ENCODE assay signal across 7 cellular contexts in genomic region chr2:237904806-237905599, GRCh38. TPM values are rescaled to one million over a fixed set of nuclear protein-coding genes. Genes with fewer than 3 reads are reported as not detected.
A peak's percentile ranks its signal among the peaks of the same experiment; 100 is the strongest.
DNase-seq lines count a peak whose midpoint lies in the region; ATAC-seq lines count a peak whose summit lies in the region.

No MANE protein-coding gene starts in this region.

- peak overlapping the region; percentile 34 for H3K4me3 ChIP-seq in GM23248

- 11 to 12% methylated on average over 16 of the region's 16 CpGs for WGBS in GM23248 (ENCODE audit: low coverage in 1 of 2, low lambda C conversion rate in 2 of 2, missing lambda C conversion rate in 2 of 2), 2 experiments

- in situ Hi-C loops in GM23248 (cut with MboI), result no loop called here

- H2AFZ ChIP-seq in GM23248, result peak overlapping the region; percentile 75

- no peaks in the 10 kb centered on the region for H3K79me2 ChIP-seq in GM23248 (ENCODE audit: insufficient read depth)

- peaks cover 15% of the 10 kb centered on the region for H3K4me1 ChIP-seq in GM23248 (ENCODE audit: insufficient read depth)

- H3K9me3 ChIP-seq in GM23248 (ENCODE audit: low read depth), result no peaks in the 10 kb centered on the region

- H3K9me2 ChIP-seq in GM23248 (ENCODE audit: insufficient read depth), result no peaks in the 10 kb centered on the region

- intact Hi-C loops in Right ventricle myocardium superior (cut with DNase I), result no loop called here

- H3K36me3 ChIP-seq in GM23248 (ENCODE audit: low read depth), result no peaks in the 10 kb centered on the region

- peak overlapping the region; percentile 69 for H3K4me2 ChIP-seq in GM23248 (ENCODE audit: unreplicated experiment)

- peak overlapping the region; percentile 52 for H3K9ac ChIP-seq in GM23248

- peak overlapping the region; percentile 80 for H3K27ac ChIP-seq in GM23248

- ATAC-seq in Right ventricle myocardium superior (ENCODE audit: poor library complexity), result peak; percentile 89
- ATAC-seq in HG02884 (IDR thresholded peaks at IDR 0.05; ENCODE audit: unreplicated experiment), result no peak

- peaks cover 16% of the 10 kb centered on the region for H3F3A ChIP-seq in GM23248 (ENCODE audit: insufficient read depth)

- DNase-seq in GM23248 (peak; percentile 88), UCSD-AML1 (lab: John Stamatoyannopoulos, UW; ENCODE audit: unreplicated experiment) (peak; percentile 92), Right ventricle myocardium superior (peak; percentile 77), T1000 (lab: John Stamatoyannopoulos, UW) (no peak), NCI-H345 (lab: John Stamatoyannopoulos, UW) (no peak)
- peak; percentile 9 to 26 for DNase-seq in stimulated activated CD8-positive, alpha-beta memory T cell treated with anti-CD3 and anti-CD28 coated beads, Interleukin-7, amount 100 ng/mL, for 48 hours (ENCODE audit: extremely low read depth in 1 of 2, low read depth in 1 of 2)

- no peaks in the 10 kb centered on the region for H4K20me1 ChIP-seq in GM23248 (ENCODE audit: insufficient read depth)

- no peaks in the 10 kb centered on the region for H3K27me3 ChIP-seq in GM23248 (replicated peaks; ENCODE audit: insufficient read depth)

RNA-seq across cellular contexts. Expression of gene RAMP1, which starts 45.6 kb away (rescaled TPM):
- 4.1 and 4.8 TPM in 2 replicates for total RNA-seq in GM23248 (2014; rRNA removed; shearing (Covaris generic))
- 11.1 and 11.8 TPM in 2 replicates for polyA plus RNA-seq in GM23248 (2016; fragmentation: Nextera tagmentation; extraction: Ambion mirVana)
- 138 TPM for total RNA-seq in Right ventricle myocardium superior

Comparison
In these comparisons a context has a peak if more than half of its experiments do, and no peak if none do; other contexts are left out.
1. DNase-seq: peak in GM23248 (single experiment), UCSD-AML1 (single experiment), Right ventricle myocardium superior (single experiment) and stimulated activated CD8-positive, alpha-beta memory T cell treated with anti-CD3 and anti-CD28 coated beads, Interleukin-7, amount 100 ng/mL, for 48 hours (2 of 2); none in T1000 (single experiment) and NCI-H345 (single experiment).
2. RNA of gene RAMP1, which starts 45.6 kb away (total RNA-seq): 138 TPM in Right ventricle myocardium superior (single experiment); 4.1 to 4.8 TPM in GM23248; every median in the first group is over 10 times any median in the second.